In genomic region chr16:24987304-24988136, GRCh38 we compare ENCODE assay signal across 8 cellular contexts. TPM values are rescaled to one million over a fixed set of nuclear protein-coding genes. Genes with fewer than 3 reads are reported as not detected.
A peak's percentile ranks its signal among the peaks of the same experiment; 100 is the strongest.
DNase-seq lines count a peak whose midpoint lies in the region; ATAC-seq and TF ChIP-seq lines count a peak whose summit lies in the region.
"Not testable (repeated sequence)": the region's sequence is repeated elsewhere in the genome, so short reads cannot be mapped to it uniquely, and the experiment has no call there.

No MANE protein-coding gene starts in this region.

- intact Hi-C loops in A673 (cut with micrococcal nuclease; ENCODE audit: unreplicated experiment): not testable (repeated sequence)
- intact Hi-C loops in heart right ventricle (cut with DNase I): loop anchor here in 1 of 10 donors (2.0 kb wide), 1 partner anchor 27 kb away; the partner anchor contains the start of gene ARHGAP17

- H3K36me3 Mint-ChIP-seq in activated naive CD8-positive, alpha-beta T cell: not testable (repeated sequence)
- peaks cover 22% of the 10 kb centered on the region for H3K36me3 Mint-ChIP-seq in stimulated activated memory B cell treated with anti-CD40 and anti-IgM and Interleukin-4, amounts not matched to agents 10 μg/mL and 1 μg/mL and 100 μg/mL, for 72 hours

- H3K4me3 ChIP-seq in A673 (ENCODE audit: low read depth, low read length, poor library complexity, severe bottlenecking) (peak overlapping the region; percentile 23), GM23248 (peak overlapping the region; percentile 54), coronary artery (peak overlapping the region; percentile 26), heart right ventricle (peak overlapping the region in 4 of 10 donors; percentile 1 to 17 (median 10))
- not testable (repeated sequence) for H3K4me3 ChIP-seq in Peyer's patch; muscle layer of duodenum (ENCODE audit: low read depth in 1 of 2, low read length in 2 of 2)

- peak overlapping the region; percentile 86 for H3K4me2 ChIP-seq in GM23248 (ENCODE audit: unreplicated experiment)

- peaks cover 53% of the 10 kb centered on the region for H3F3A ChIP-seq in GM23248 (ENCODE audit: insufficient read depth)

- POLR2A ChIA-PET in A673 (lab: Charles Lee; ENCODE audit: low non-redundant PET): not testable (repeated sequence)

- BruUV-seq in A673 (replicated peaks; lab: Mats Ljungman, UMichigan): TSS peak; percentile 24

- not testable (repeated sequence) for H3K27ac Mint-ChIP-seq in activated naive CD8-positive, alpha-beta T cell
- peak overlapping the region; percentile 75 for H3K27ac Mint-ChIP-seq in stimulated activated memory B cell treated with anti-CD40 and anti-IgM and Interleukin-4, amounts not matched to agents 10 μg/mL and 1 μg/mL and 100 μg/mL, for 72 hours

- not testable (repeated sequence) for TF ChIP-seq CTCF in A673 (conservative IDR thresholded peaks at IDR 0.05; ENCODE audit: low read depth, low read length); Peyer's patch (IDR thresholded peaks at IDR 0.05); coronary artery (IDR thresholded peaks at IDR 0.05); heart right ventricle (IDR thresholded peaks at IDR 0.05)

- CTCF ChIA-PET in A673 (lab: Charles Lee): not testable (repeated sequence)

- H3K27me3 ChIP-seq in A673 (replicated peaks; ENCODE audit: insufficient read depth, low read depth, low read length, poor library complexity); GM23248 (replicated peaks; ENCODE audit: insufficient read depth); Peyer's patch; heart right ventricle; muscle layer of duodenum (ENCODE audit: low read depth, low read length): not testable (repeated sequence)

- H3K4me1 Mint-ChIP-seq in activated naive CD8-positive, alpha-beta T cell (ENCODE audit: low read depth): peaks cover 82% of the 10 kb centered on the region
- H3K4me1 Mint-ChIP-seq in stimulated activated memory B cell treated with anti-CD40 and anti-IgM and Interleukin-4, amounts not matched to agents 10 μg/mL and 1 μg/mL and 100 μg/mL, for 72 hours: peaks cover 94% of the 10 kb centered on the region

- H3K9me3 Mint-ChIP-seq in activated naive CD8-positive, alpha-beta T cell (ENCODE audit: low read depth); stimulated activated memory B cell treated with anti-CD40 and anti-IgM and Interleukin-4, amounts not matched to agents 10 μg/mL and 1 μg/mL and 100 μg/mL, for 72 hours: not testable (repeated sequence)

- not testable (repeated sequence) for H3K36me3 ChIP-seq in A673 (ENCODE audit: insufficient read depth, low read length, poor library complexity, severe bottlenecking); GM23248 (ENCODE audit: low read depth); Peyer's patch; heart right ventricle; muscle layer of duodenum (ENCODE audit: control insufficient read depth in 1 of 2, insufficient read depth in 2 of 2, low read length in 2 of 2)

- H3K27me3 Mint-ChIP-seq in activated naive CD8-positive, alpha-beta T cell; stimulated activated memory B cell treated with anti-CD40 and anti-IgM and Interleukin-4, amounts not matched to agents 10 μg/mL and 1 μg/mL and 100 μg/mL, for 72 hours: not testable (repeated sequence)

- in situ Hi-C loops in GM23248 (cut with MboI): not testable (repeated sequence)

- ATAC-seq in heart right ventricle: peak in 1 of 8 donors; percentile 1
- ATAC-seq in stimulated activated memory B cell treated with anti-CD40 and anti-IgM and Interleukin-4, amounts not matched to agents 10 μg/mL and 1 μg/mL and 100 μg/mL, for 72 hours: not testable (repeated sequence)

- peak overlapping the region; percentile 77 for H3K9ac ChIP-seq in GM23248

- H2AFZ ChIP-seq in GM23248: not testable (repeated sequence)

- DNase-seq in A673 (ENCODE audit: low spot score) (peak; percentile 28), GM23248 (peak; percentile 84), Peyer's patch (peak in 1 of 3 donors; percentile 27), coronary artery (ENCODE audit: low spot score) (peak; percentile 14)
- DNase-seq in heart right ventricle: not testable (repeated sequence)

- H3K9me3 ChIP-seq in A673 (ENCODE audit: low read depth, low read length, poor library complexity, severe bottlenecking); GM23248 (ENCODE audit: low read depth); Peyer's patch; heart right ventricle; muscle layer of duodenum (ENCODE audit: control insufficient read depth in 1 of 2, low read length in 2 of 2): not testable (repeated sequence)

- not testable (repeated sequence) for TF ChIP-seq POLR2A in Peyer's patch (IDR thresholded peaks at IDR 0.05)

- not testable (repeated sequence) for H4K20me1 ChIP-seq in GM23248 (ENCODE audit: insufficient read depth)

- WGBS in GM23248 (ENCODE audit: low coverage in 1 of 2, low lambda C conversion rate in 2 of 2, missing lambda C conversion rate in 2 of 2), 2 experiments: 21 to 26% methylated on average over 8 of the region's 8 CpGs
- WGBS in heart right ventricle, 2 donors: 66 to 78% methylated on average over 8 of the region's 8 CpGs

- H3K4me1 ChIP-seq in A673 (ENCODE audit: insufficient read depth, low read length, poor library complexity, severe bottlenecking) (peaks cover 78% of the 10 kb centered on the region), GM23248 (ENCODE audit: insufficient read depth) (peaks cover 62% of the 10 kb centered on the region), Peyer's patch (peaks cover 5 to 65% (median 29%) of the 10 kb centered on the region in 4 donors), heart right ventricle (peaks cover 36 to 99% (median 98%) of the 10 kb centered on the region in 9 donors), muscle layer of duodenum (ENCODE audit: control insufficient read depth in 1 of 2, insufficient read depth in 2 of 2, low read length in 2 of 2) (peaks cover 49 to 66% of the 10 kb centered on the region in 2 donors)

- H3K27ac ChIP-seq in A673 (ENCODE audit: low read depth, low read length, poor library complexity, severe bottlenecking) (peak overlapping the region; percentile 83), GM23248 (peak overlapping the region; percentile 96), Peyer's patch (peak overlapping the region; percentile 31 to 80 (median 64)), coronary artery (peak overlapping the region; percentile 79 to 87), heart right ventricle (peak overlapping the region; percentile 71 to 90 (median 78)), muscle layer of duodenum (ENCODE audit: low read length) (peak overlapping the region; percentile 59)

- H3K9me2 ChIP-seq in GM23248 (ENCODE audit: insufficient read depth): not testable (repeated sequence)

- peak overlapping the region; percentile 1 for H3K4me3 Mint-ChIP-seq in activated naive CD8-positive, alpha-beta T cell
- peak overlapping the region; percentile 45 for H3K4me3 Mint-ChIP-seq in stimulated activated memory B cell treated with anti-CD40 and anti-IgM and Interleukin-4, amounts not matched to agents 10 μg/mL and 1 μg/mL and 100 μg/mL, for 72 hours

- peaks cover 74% of the 10 kb centered on the region for H3K79me2 ChIP-seq in GM23248 (ENCODE audit: insufficient read depth)

RNA-seq across cellular contexts. Expression of gene ARHGAP17, which starts 27.6 kb away (rescaled TPM):
- total RNA-seq in A673 (2021): 144 and 146 TPM in 2 replicates
- 11.6 and 47.7 TPM in 2 replicates for total RNA-seq in GM23248 (2014; rRNA removed; shearing (Covaris generic))
- polyA plus RNA-seq in GM23248 (2016; fragmentation: Nextera tagmentation; extraction: Ambion mirVana): 45.8 and 53.3 TPM in 2 replicates
- total RNA-seq in Peyer's patch: 100 to 1,000 TPM in 3 of 4 donors, 10 to 100 TPM in 1; 75.9 to 181 (median 136) TPM
- total RNA-seq in heart right ventricle: 10 to 100 TPM; 45.7 to 95.9 (median 76.2) TPM
- polyA plus RNA-seq in heart right ventricle: 10 to 100 TPM; 30.4 to 54.7 TPM
